ENCODE assay signal across 12 cellular contexts in genomic region chr1:228867093-228867950, GRCh38.
DNase-seq lines count a peak whose midpoint lies in the region; ATAC-seq and TF ChIP-seq lines count a peak whose summit lies in the region.
"Had no signal": no experiment of that assay in that cellular context is flagged by ENCODE, and none has a peak within 500 bp of the region (broad histone marks: within the 10 kb centered on the region; RNA-seq: fewer than 3 reads in every experiment).

No MANE protein-coding gene starts in this region.

- no peak overlapping the region for H3K27ac Mint-ChIP-seq in activated CD4-positive, alpha-beta memory T cell treated with anti-CD3 and anti-CD28 coated beads for 36 hours

- H3K4me1 ChIP-seq in SK-N-SH (ENCODE audit: control insufficient read depth in 1 of 2, insufficient read depth in 2 of 2, low read depth in 1 of 2, low read length in 1 of 2) = peaks cover 0 to 74% of the 10 kb centered on the region in 2 experiments; a peak in 2 of 4 replicates
- H3K4me1 ChIP-seq in aorta (ENCODE audit: control insufficient read depth in 1 of 2, insufficient read depth in 2 of 2, low read length in 2 of 2) = no peaks in the 10 kb centered on the region

- H3K9me3 Mint-ChIP-seq in activated CD4-positive, alpha-beta memory T cell treated with anti-CD3 and anti-CD28 coated beads for 36 hours = no peaks in the 10 kb centered on the region

- no peaks in the 10 kb centered on the region for H3K36me3 ChIP-seq in SK-N-SH (replicated peaks in 1 of 2; ENCODE audit: control insufficient read depth in 1 of 2, insufficient read depth in 2 of 2, low read length in 1 of 2)
- H3K36me3 ChIP-seq in aorta (ENCODE audit: control insufficient read depth in 1 of 2, insufficient read depth in 2 of 2, low read length in 1 of 2) = no peaks in the 10 kb centered on the region

- H3K27ac ChIP-seq in SK-N-SH (ENCODE audit: low read depth in 2 of 2, low read length in 1 of 2) = peak overlapping the region in 1 of 2 experiments; percentile 94; a peak in 2 of 4 replicates
- no peak overlapping the region for H3K27ac ChIP-seq in aorta (ENCODE audit: low read depth in 1 of 2, low read length in 2 of 2)
- H3K27ac ChIP-seq: body of pancreas, RWPE1 had no signal

- no peaks in the 10 kb centered on the region for H3K79me2 ChIP-seq in SK-N-SH (ENCODE audit: insufficient read depth)

- no peaks in the 10 kb centered on the region for H3K9me3 ChIP-seq in SK-N-SH
- H3K9me3 ChIP-seq in aorta (ENCODE audit: control insufficient read depth, low read length) = no peaks in the 10 kb centered on the region
- H3K9me3 ChIP-seq: body of pancreas had no signal

- TF ChIP-seq RAD21 in SK-N-SH (IDR thresholded peaks at IDR 0.05; ENCODE audit: low read length) = peak; percentile 58

- no peaks in the 10 kb centered on the region for H4K20me1 ChIP-seq in SK-N-SH (ENCODE audit: insufficient read depth)

- H3K4me3 ChIP-seq in SK-N-SH (ENCODE audit: low read depth in 2 of 2, low read length in 1 of 2) (no peak overlapping the region), aorta (ENCODE audit: low read length in 2 of 2) (no peak overlapping the region)
- H3K4me3 ChIP-seq: body of pancreas had no signal

- no peak for TF ChIP-seq CTCF in SK-N-SH (IDR thresholded peaks at IDR 0.05)

- DNase-seq in DMS53 (lab: John Stamatoyannopoulos, UW) = peak; percentile 42
- DNase-seq in NCI-H128 (lab: John Stamatoyannopoulos, UW; ENCODE audit: unreplicated experiment) = peak; percentile 63
- DNase-seq in SK-N-SH = peak; percentile 80
- peak; percentile 50 for DNase-seq in midbrain (lab: John Stamatoyannopoulos, UW)
- no peak for DNase-seq in aorta
- DNase-seq in activated CD4-positive, alpha-beta memory T cell treated with anti-CD3 and anti-CD28 coated beads for 36 hours = no peak
- DNase-seq in COLO829 (ENCODE audit: low spot score) = no peak
- DNase-seq: foreskin melanocyte; stimulated activated CD4-positive, alpha-beta T cell treated with anti-CD3 and anti-CD28 coated beads, Interleukin-15, amount 100 ng/mL, for 24 hours had no signal

- no peak overlapping the region for H2AFZ ChIP-seq in SK-N-SH (ENCODE audit: low read depth)

- H3K4me3 Mint-ChIP-seq in activated CD4-positive, alpha-beta memory T cell treated with anti-CD3 and anti-CD28 coated beads for 36 hours = no peak overlapping the region

- 59% methylated on average over 7 of the region's 7 CpGs for WGBS in SK-N-SH (ENCODE audit: low lambda C conversion rate)
- 93% methylated on average over 7 of the region's 7 CpGs for WGBS in aorta, 2 donors

- no peak overlapping the region for H3K9ac ChIP-seq in SK-N-SH

- CTCF ChIA-PET in SK-N-SH (lab: Yijun Ruan, JAX) = interaction anchor here (1.0 to 4.9 kb wide), 9 partner anchors 11 to 360 kb away, joined by 3 to 29 read pairs (median 4); partner anchors contain the start of gene RHOU
- CTCF ChIA-PET in activated CD4-positive, alpha-beta memory T cell treated with anti-CD3 and anti-CD28 coated beads for 36 hours (lab: Charles Lee) = no interaction called here

- H3K36me3 Mint-ChIP-seq in activated CD4-positive, alpha-beta memory T cell treated with anti-CD3 and anti-CD28 coated beads for 36 hours = no peaks in the 10 kb centered on the region

- peaks cover 16% of the 10 kb centered on the region for H3K4me1 Mint-ChIP-seq in activated CD4-positive, alpha-beta memory T cell treated with anti-CD3 and anti-CD28 coated beads for 36 hours (ENCODE audit: low read depth)

- H3K9me2 ChIP-seq in SK-N-SH = no peaks in the 10 kb centered on the region

- H3K27me3 Mint-ChIP-seq in activated CD4-positive, alpha-beta memory T cell treated with anti-CD3 and anti-CD28 coated beads for 36 hours = no peaks in the 10 kb centered on the region

- intact Hi-C loops in aorta (cut with DNase I) = no loop called here
- intact Hi-C loops in activated CD4-positive, alpha-beta memory T cell treated with anti-CD3 and anti-CD28 coated beads for 36 hours (cut with micrococcal nuclease) = no loop called here

- no peak overlapping the region for H3K4me2 ChIP-seq in SK-N-SH

- POLR2A ChIA-PET in SK-N-SH (lab: Yijun Ruan, JAX) = no interaction called here
- POLR2A ChIA-PET in activated CD4-positive, alpha-beta memory T cell treated with anti-CD3 and anti-CD28 coated beads for 36 hours (lab: Charles Lee) = no interaction called here

- H3K27me3 ChIP-seq in SK-N-SH (ENCODE audit: insufficient read depth) = no peaks in the 10 kb centered on the region
- H3K27me3 ChIP-seq in aorta (ENCODE audit: control insufficient read depth in 1 of 2, insufficient read depth in 2 of 2, low read length in 1 of 2) = no peaks in the 10 kb centered on the region
- H3K27me3 ChIP-seq: body of pancreas had no signal

- no peaks in the 10 kb centered on the region for H3F3A ChIP-seq in SK-N-SH (replicated peaks; ENCODE audit: insufficient read depth)

- TF ChIP-seq EP300 in SK-N-SH (IDR thresholded peaks at IDR 0.05; ENCODE audit: borderline replicate concordance in 1 of 2, low read depth in 1 of 2, low read length in 1 of 2) = peak in 1 of 2 experiments; percentile 73; a peak in 2 of 4 replicates

- ATAC-seq in aorta (ENCODE audit: low FRiP score) = no peak
- no peak for ATAC-seq in GM18909 (IDR thresholded peaks at IDR 0.05; ENCODE audit: poor library complexity, unreplicated experiment)
- ATAC-seq: body of pancreas had no signal

TF ChIP-seq in SK-N-SH, 30 proteins besides CTCF, POLR2A, EP300 and RAD21 (continues in another document):
- TF ChIP-seq PBX3 (IDR thresholded peaks at IDR 0.05) (no peak), FOXM1 (IDR thresholded peaks at IDR 0.05; ENCODE audit: low read depth) (no peak), RXRA (IDR thresholded peaks at IDR 0.05; ENCODE audit: borderline replicate concordance, low read depth) (no peak), SMC3 (IDR thresholded peaks at IDR 0.05; ENCODE audit: low read depth, low read length) (no peak; the same call in 1 of the 2 replicates), TAF1 (IDR thresholded peaks at IDR 0.05; ENCODE audit: borderline replicate concordance, low read depth, low read length) (no peak), FOSL2 (IDR thresholded peaks at IDR 0.05; ENCODE audit: borderline replicate concordance, low read depth) (no peak), NFIC (IDR thresholded peaks at IDR 0.05; ENCODE audit: borderline replicate concordance) (no peak), ELF1 (IDR thresholded peaks at IDR 0.05) (no peak), NRF1 (IDR thresholded peaks at IDR 0.05; ENCODE audit: low read depth, low read length) (no peak), CHD2 (IDR thresholded peaks at IDR 0.05; ENCODE audit: low read length, partially characterized antibody) (peak; percentile 63), YY1 (IDR thresholded peaks at IDR 0.05; ENCODE audit: low read depth) (no peak)
- TF ChIP-seq, protein P1, sequence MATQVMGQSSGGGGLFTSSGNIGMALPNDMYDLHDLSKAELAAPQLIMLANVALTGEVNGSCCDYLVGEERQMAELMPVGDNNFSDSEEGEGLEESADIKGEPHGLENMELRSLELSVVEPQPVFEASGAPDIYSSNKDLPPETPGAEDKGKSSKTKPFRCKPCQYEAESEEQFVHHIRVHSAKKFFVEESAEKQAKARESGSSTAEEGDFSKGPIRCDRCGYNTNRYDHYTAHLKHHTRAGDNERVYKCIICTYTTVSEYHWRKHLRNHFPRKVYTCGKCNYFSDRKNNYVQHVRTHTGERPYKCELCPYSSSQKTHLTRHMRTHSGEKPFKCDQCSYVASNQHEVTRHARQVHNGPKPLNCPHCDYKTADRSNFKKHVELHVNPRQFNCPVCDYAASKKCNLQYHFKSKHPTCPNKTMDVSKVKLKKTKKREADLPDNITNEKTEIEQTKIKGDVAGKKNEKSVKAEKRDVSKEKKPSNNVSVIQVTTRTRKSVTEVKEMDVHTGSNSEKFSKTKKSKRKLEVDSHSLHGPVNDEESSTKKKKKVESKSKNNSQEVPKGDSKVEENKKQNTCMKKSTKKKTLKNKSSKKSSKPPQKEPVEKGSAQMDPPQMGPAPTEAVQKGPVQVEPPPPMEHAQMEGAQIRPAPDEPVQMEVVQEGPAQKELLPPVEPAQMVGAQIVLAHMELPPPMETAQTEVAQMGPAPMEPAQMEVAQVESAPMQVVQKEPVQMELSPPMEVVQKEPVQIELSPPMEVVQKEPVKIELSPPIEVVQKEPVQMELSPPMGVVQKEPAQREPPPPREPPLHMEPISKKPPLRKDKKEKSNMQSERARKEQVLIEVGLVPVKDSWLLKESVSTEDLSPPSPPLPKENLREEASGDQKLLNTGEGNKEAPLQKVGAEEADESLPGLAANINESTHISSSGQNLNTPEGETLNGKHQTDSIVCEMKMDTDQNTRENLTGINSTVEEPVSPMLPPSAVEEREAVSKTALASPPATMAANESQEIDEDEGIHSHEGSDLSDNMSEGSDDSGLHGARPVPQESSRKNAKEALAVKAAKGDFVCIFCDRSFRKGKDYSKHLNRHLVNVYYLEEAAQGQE (IDR thresholded peaks at IDR 0.05; ENCODE audit: low read depth, low read length) = no peak
- TF ChIP-seq, protein P2, sequence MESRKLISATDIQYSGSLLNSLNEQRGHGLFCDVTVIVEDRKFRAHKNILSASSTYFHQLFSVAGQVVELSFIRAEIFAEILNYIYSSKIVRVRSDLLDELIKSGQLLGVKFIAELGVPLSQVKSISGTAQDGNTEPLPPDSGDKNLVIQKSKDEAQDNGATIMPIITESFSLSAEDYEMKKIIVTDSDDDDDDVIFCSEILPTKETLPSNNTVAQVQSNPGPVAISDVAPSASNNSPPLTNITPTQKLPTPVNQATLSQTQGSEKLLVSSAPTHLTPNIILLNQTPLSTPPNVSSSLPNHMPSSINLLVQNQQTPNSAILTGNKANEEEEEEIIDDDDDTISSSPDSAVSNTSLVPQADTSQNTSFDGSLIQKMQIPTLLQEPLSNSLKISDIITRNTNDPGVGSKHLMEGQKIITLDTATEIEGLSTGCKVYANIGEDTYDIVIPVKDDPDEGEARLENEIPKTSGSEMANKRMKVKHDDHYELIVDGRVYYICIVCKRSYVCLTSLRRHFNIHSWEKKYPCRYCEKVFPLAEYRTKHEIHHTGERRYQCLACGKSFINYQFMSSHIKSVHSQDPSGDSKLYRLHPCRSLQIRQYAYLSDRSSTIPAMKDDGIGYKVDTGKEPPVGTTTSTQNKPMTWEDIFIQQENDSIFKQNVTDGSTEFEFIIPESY (IDR thresholded peaks at IDR 0.05; ENCODE audit: borderline replicate concordance, low read depth) = no peak

Comparison
In these comparisons a context has a peak if more than half of its experiments do, and no peak if none do; other contexts are left out.
1. DNase-seq: peak in DMS53 (single experiment), NCI-H128 (single experiment), SK-N-SH (single experiment) and midbrain (single experiment); none in aorta (0 of 2), activated CD4-positive, alpha-beta memory T cell treated with anti-CD3 and anti-CD28 coated beads for 36 hours (single experiment) and COLO829 (single experiment).